ENCODE assay signal across 9 cellular contexts in the genomic region with DNA sequence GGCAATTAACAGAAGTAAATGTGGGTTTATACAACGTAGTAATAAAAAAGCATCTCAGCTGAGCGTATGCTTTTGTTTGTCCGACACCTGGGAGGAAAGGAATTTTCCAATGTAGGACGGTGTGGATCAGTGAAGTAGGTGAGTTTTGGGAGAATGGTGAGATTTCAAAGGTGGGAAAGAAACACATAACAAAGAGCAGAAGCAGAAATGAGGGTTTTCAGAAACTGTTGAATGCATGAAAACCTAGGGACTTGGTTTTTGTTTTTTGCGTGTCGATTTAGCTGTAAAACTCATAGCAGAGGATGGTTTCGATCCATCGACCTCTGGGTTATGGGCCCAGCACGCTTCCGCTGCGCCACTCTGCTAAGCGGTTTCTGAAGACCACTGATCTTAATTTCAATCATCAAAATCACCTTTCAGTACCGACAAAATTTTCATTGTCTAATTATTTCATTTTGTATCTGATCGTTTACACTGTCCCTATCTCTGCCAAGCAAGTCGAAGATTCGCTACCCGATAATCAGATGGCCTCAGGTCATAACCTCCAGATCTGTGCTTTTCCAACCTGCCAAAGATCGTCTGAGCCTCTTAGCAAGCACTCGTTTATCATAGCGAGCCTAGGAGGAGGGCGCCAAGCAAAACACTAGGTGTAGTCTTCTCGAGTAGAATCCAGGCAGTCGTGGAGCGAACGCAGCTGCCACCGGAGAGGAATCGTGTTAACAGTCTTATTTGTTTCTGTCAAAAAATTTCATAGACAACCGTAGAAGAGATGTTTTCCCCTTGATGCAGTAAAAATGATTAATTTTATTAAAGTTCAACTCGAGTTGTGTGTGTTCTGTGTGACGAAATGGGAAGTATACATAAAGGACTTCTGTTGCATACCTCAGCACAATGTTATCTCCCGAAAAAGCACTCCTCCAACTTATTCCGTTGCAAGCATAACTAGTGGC. TPM values are rescaled to one million over a fixed set of nuclear protein-coding genes. Genes with fewer than 3 reads are reported as not detected.
DNase-seq lines count a peak whose midpoint lies in the region; ATAC-seq and TF ChIP-seq lines count a peak whose summit lies in the region.
"Had no signal": no experiment of that assay in that cellular context is flagged by ENCODE, and none has a peak within 500 bp of the region (broad histone marks: within the 10 kb centered on the region; RNA-seq: fewer than 3 reads in every experiment).

No MANE protein-coding gene starts in this region.

- no peaks in the 10 kb centered on the region for H3K79me2 ChIP-seq in mammary epithelial cell (ENCODE audit: insufficient read depth, low read length)

- H3K36me3 ChIP-seq in HUES48 (ENCODE audit: control insufficient read depth, insufficient read depth, low read length) (no peaks in the 10 kb centered on the region), mammary epithelial cell (ENCODE audit: insufficient read depth, low read length) (no peaks in the 10 kb centered on the region), muscle layer of duodenum (ENCODE audit: control insufficient read depth in 1 of 2, insufficient read depth in 2 of 2, low read length in 2 of 2) (no peaks in the 10 kb centered on the region), upper lobe of right lung (no peaks in the 10 kb centered on the region)
- H3K36me3 ChIP-seq: SJSA1 had no signal

- no peaks in the 10 kb centered on the region for H4K20me1 ChIP-seq in mammary epithelial cell (ENCODE audit: insufficient read depth, low read length)

- no TSS peak for BruUV-seq in mammary epithelial cell (replicated peaks; lab: Mats Ljungman, UMichigan)

- in situ Hi-C loops in mammary epithelial cell (cut with MboI; ENCODE audit: low sequenced_read_pairs in 2 of 2), result no loop called here

- CTCF ChIA-PET in mammary epithelial cell (lab: Charles Lee; ENCODE audit: low non-redundant PET), result no interaction called here

- dilution Hi-C loops in mammary epithelial cell (cut with HindIII; ENCODE audit: low sequenced_read_pairs), result no loop called here

- DNase-seq in D341Med (ENCODE audit: low spot score) (peak; percentile 71), SW480 (ENCODE audit: low spot score) (peak; percentile 8), mammary epithelial cell (peak; percentile 76), upper lobe of right lung (no peak)

- TF ChIP-seq CTCF in mammary epithelial cell (conservative IDR thresholded peaks at IDR 0.05 in 1 of 2, IDR thresholded peaks at IDR 0.05 in 1 of 2; ENCODE audit: extremely low read depth in 1 of 2, insufficient read depth in 1 of 2, low read depth in 1 of 2, low read length in 2 of 2), result no peak
- TF ChIP-seq CTCF in upper lobe of right lung (IDR thresholded peaks at IDR 0.05), result no peak

- H3K9me3 ChIP-seq in HUES48 (ENCODE audit: control insufficient read depth, insufficient read depth, low read length), result no peaks in the 10 kb centered on the region
- H3K9me3 ChIP-seq in mammary epithelial cell (replicated peaks; ENCODE audit: insufficient read depth, low read length), result no peaks in the 10 kb centered on the region
- H3K9me3 ChIP-seq in muscle layer of duodenum (ENCODE audit: control insufficient read depth in 1 of 2, low read length in 2 of 2), result no peaks in the 10 kb centered on the region
- no peaks in the 10 kb centered on the region for H3K9me3 ChIP-seq in upper lobe of right lung

- H3K9ac ChIP-seq in HUES48 (ENCODE audit: low read depth, low read length), result peak overlapping the region; percentile 47
- peak overlapping the region; percentile 33 for H3K9ac ChIP-seq in mammary epithelial cell (ENCODE audit: insufficient read depth, low read length)

- intact Hi-C loops in mammary epithelial cell (cut with micrococcal nuclease) (loop anchor here (1.0 to 10.0 kb wide), 4 partner anchors 42 to 169 kb away; no protein-coding TSS in a partner anchor), upper lobe of right lung (cut with DNase I) (no loop called here)

- H3K27me3 ChIP-seq in HUES48 (ENCODE audit: control insufficient read depth, insufficient read depth, low read length) (no peaks in the 10 kb centered on the region), mammary epithelial cell (ENCODE audit: insufficient read depth, low read length) (no peaks in the 10 kb centered on the region), muscle layer of duodenum (ENCODE audit: low read depth, low read length) (no peaks in the 10 kb centered on the region), upper lobe of right lung (peaks cover 51% of the 10 kb centered on the region)
- H3K27me3 ChIP-seq: SJSA1 had no signal

- no peak for ATAC-seq in upper lobe of right lung
- ATAC-seq in HG02763 (IDR thresholded peaks at IDR 0.05; ENCODE audit: unreplicated experiment), result no peak
- no peak for ATAC-seq in HG03342 (IDR thresholded peaks at IDR 0.05; ENCODE audit: unreplicated experiment)

- H3K27ac ChIP-seq in HUES48 (ENCODE audit: low read depth, low read length) (no peak overlapping the region), mammary epithelial cell (ENCODE audit: insufficient read depth, low read depth, low read length) (no peak overlapping the region), muscle layer of duodenum (ENCODE audit: low read length) (no peak overlapping the region), upper lobe of right lung (no peak overlapping the region)
- H3K27ac ChIP-seq: SJSA1 had no signal

- H3K4me1 ChIP-seq in HUES48 (ENCODE audit: control insufficient read depth, insufficient read depth, low read length), result peaks cover 3% of the 10 kb centered on the region
- H3K4me1 ChIP-seq in mammary epithelial cell (ENCODE audit: insufficient read depth, low read length), result peaks cover 3% of the 10 kb centered on the region
- no peaks in the 10 kb centered on the region for H3K4me1 ChIP-seq in muscle layer of duodenum (ENCODE audit: control insufficient read depth in 1 of 2, insufficient read depth in 2 of 2, low read length in 2 of 2)
- H3K4me1 ChIP-seq in upper lobe of right lung, result no peaks in the 10 kb centered on the region
- H3K4me1 ChIP-seq: SJSA1 had no signal

- 3% methylated on average over 30 of the region's 32 CpGs for WGBS in mammary epithelial cell (ENCODE audit: low coverage, missing lambda C conversion rate)

- peak overlapping the region; percentile 81 for H3K4me2 ChIP-seq in mammary epithelial cell (ENCODE audit: insufficient read depth, low read depth, low read length)

- H3K4me3 ChIP-seq in HUES48 (ENCODE audit: low read depth, low read length) (peak overlapping the region; percentile 98), mammary epithelial cell (replicated peaks in 1 of 3; ENCODE audit: insufficient read depth in 1 of 3, low read depth in 2 of 3, low read length in 3 of 3) (peak overlapping the region; percentile 45 to 76 (median 72)), muscle layer of duodenum (ENCODE audit: low read depth in 1 of 2, low read length in 2 of 2) (peak overlapping the region; percentile 17 to 28), upper lobe of right lung (peak overlapping the region; percentile 0)
- H3K4me3 ChIP-seq: SJSA1 had no signal

- H2AFZ ChIP-seq in mammary epithelial cell (ENCODE audit: low read depth, low read length), result peak overlapping the region; percentile 84

RNA-seq across cellular contexts. Expression of a gene that starts 20.9 kb away (rescaled TPM):
- not detected for total RNA-seq in mammary epithelial cell
- polyA plus RNA-seq in mammary epithelial cell, result not detected
- polyA minus RNA-seq in mammary epithelial cell, result not detected
- not detected for total RNA-seq in upper lobe of right lung
- total RNA-seq: SJSA1 had no signal

RNA-seq across cellular contexts. Expression of a gene that starts 55.6 kb away (rescaled TPM):
- total RNA-seq in mammary epithelial cell (10 to 100 TPM in 1 of 2 donors, 1 to 10 TPM in 1; 6.5 to 10.4 TPM), upper lobe of right lung (2.1 TPM)
- 1.8 TPM for polyA plus RNA-seq in mammary epithelial cell
- polyA minus RNA-seq in mammary epithelial cell, result 7.8 TPM

Comparison
In these comparisons a context has a peak if more than half of its experiments do, and no peak if none do; other contexts are left out.
1. H3K4me3 ChIP-seq: peak in every context shown above with its lines; median percentile 98 in HUES48; 72 in mammary epithelial cell; 22 in muscle layer of duodenum; 0 in upper lobe of right lung.